In genomic region chr7:65254061-65254460, GRCh38 we compare ENCODE assay signal across 20 cellular contexts.
DNase-seq lines count a peak whose midpoint lies in the region; ATAC-seq, FAIRE-seq and TF ChIP-seq lines count a peak whose summit lies in the region.
"Had no signal": no experiment of that assay in that cellular context is flagged by ENCODE, and none has a peak within 500 bp of the region (broad histone marks: within the 10 kb centered on the region; RNA-seq: fewer than 3 reads in every experiment).

No MANE protein-coding gene starts in this region.

- 85 to 86% methylated on average over 1 of the region's 1 CpG for WGBS in gastroesophageal sphincter (ENCODE audit: low coverage in 1 of 2), 2 donors

- H3K27me3 Mint-ChIP-seq in natural killer cell (ENCODE audit: low read depth in 2 of 2) (peaks cover 0 to 6% of the 10 kb centered on the region in 2 donors), nephron (ENCODE audit: low read depth) (peaks cover 12% of the 10 kb centered on the region)
- peaks cover 2 to 5% of the 10 kb centered on the region in 2 donors for H3K27me3 Mint-ChIP-seq in natural killer cell treated with Interleukin-12 subunit alpha and Interleukin-12 subunit beta and Interleukin-15 and Interleukin-18, amount 100 ng/mL, for 72 hours

- ATAC-seq in natural killer cell (no peak), HG02571 (IDR thresholded peaks at IDR 0.05; ENCODE audit: unreplicated experiment) (no peak), gastroesophageal sphincter (no peak)
- ATAC-seq in natural killer cell treated with Interleukin-12 subunit alpha and Interleukin-12 subunit beta and Interleukin-15 and Interleukin-18, amount 100 ng/mL, for 72 hours, result no peak

- no peak for TF ChIP-seq CTCF in natural killer cell (IDR thresholded peaks at IDR 0.05)
- no peak for TF ChIP-seq CTCF in nephron (IDR thresholded peaks at IDR 0.05; ENCODE audit: unreplicated experiment in 3 of 3)
- no peak for TF ChIP-seq CTCF in gastroesophageal sphincter (IDR thresholded peaks at IDR 0.05)

- H3K36me3 ChIP-seq in gastroesophageal sphincter, result no peaks in the 10 kb centered on the region
- H3K36me3 ChIP-seq: BLaER1 had no signal

- FAIRE-seq in endometrium (lab: Jason Lieb, UNC), result peak; percentile 77
- FAIRE-seq: H54, HTR-8/SVneo had no signal

- TF ChIP-seq POLR2A in gastroesophageal sphincter (IDR thresholded peaks at IDR 0.05), result no peak

- no peak overlapping the region for H3K4me3 ChIP-seq in gastroesophageal sphincter
- H3K4me3 ChIP-seq: BLaER1, GM23248 had no signal

- H3K4me1 ChIP-seq in gastroesophageal sphincter, result peaks cover 0 to 12% (median 0%) of the 10 kb centered on the region in 3 donors
- H3K4me1 ChIP-seq: BLaER1 had no signal

- H3K4me3 Mint-ChIP-seq in natural killer cell, result peak overlapping the region; percentile 43
- H3K4me3 Mint-ChIP-seq in natural killer cell treated with Interleukin-12 subunit alpha and Interleukin-12 subunit beta and Interleukin-15 and Interleukin-18, amount 100 ng/mL, for 72 hours, result no peak overlapping the region
- peak overlapping the region; percentile 34 to 68 (median 34) for H3K4me3 Mint-ChIP-seq in nephron
- H3K4me3 Mint-ChIP-seq: CD4-positive, alpha-beta memory T cell had no signal

- H3K36me3 Mint-ChIP-seq in natural killer cell (no peaks in the 10 kb centered on the region), nephron (ENCODE audit: low read depth) (no peaks in the 10 kb centered on the region)
- H3K36me3 Mint-ChIP-seq in natural killer cell treated with Interleukin-12 subunit alpha and Interleukin-12 subunit beta and Interleukin-15 and Interleukin-18, amount 100 ng/mL, for 72 hours, result no peaks in the 10 kb centered on the region
- H3K36me3 Mint-ChIP-seq: CD14-positive monocyte had no signal

- no peaks in the 10 kb centered on the region for H3K27me3 ChIP-seq in gastroesophageal sphincter
- H3K27me3 ChIP-seq: BLaER1 had no signal

- TF ChIP-seq EP300 in gastroesophageal sphincter (IDR thresholded peaks at IDR 0.05), result no peak

- intact Hi-C loops in natural killer cell (cut with micrococcal nuclease), result no loop called here

- H3K9me3 Mint-ChIP-seq in natural killer cell, result no peaks in the 10 kb centered on the region
- no peaks in the 10 kb centered on the region for H3K9me3 Mint-ChIP-seq in natural killer cell treated with Interleukin-12 subunit alpha and Interleukin-12 subunit beta and Interleukin-15 and Interleukin-18, amount 100 ng/mL, for 72 hours
- H3K9me3 Mint-ChIP-seq in nephron, result no peaks in the 10 kb centered on the region

- no peak overlapping the region for H3K27ac ChIP-seq in gastroesophageal sphincter
- H3K27ac ChIP-seq: 22Rv1, BLaER1, GM23248 had no signal

- H3K9me3 ChIP-seq in gastroesophageal sphincter, result no peaks in the 10 kb centered on the region

- peaks cover 5 to 20% of the 10 kb centered on the region in 2 donors for H3K4me1 Mint-ChIP-seq in natural killer cell
- peaks cover 4 to 6% of the 10 kb centered on the region in 2 donors for H3K4me1 Mint-ChIP-seq in natural killer cell treated with Interleukin-12 subunit alpha and Interleukin-12 subunit beta and Interleukin-15 and Interleukin-18, amount 100 ng/mL, for 72 hours (ENCODE audit: low read depth in 2 of 2)
- peaks cover 5% of the 10 kb centered on the region for H3K4me1 Mint-ChIP-seq in nephron

- H3K27ac Mint-ChIP-seq in natural killer cell (no peak overlapping the region), nephron (no peak overlapping the region)
- no peak overlapping the region for H3K27ac Mint-ChIP-seq in natural killer cell treated with Interleukin-12 subunit alpha and Interleukin-12 subunit beta and Interleukin-15 and Interleukin-18, amount 100 ng/mL, for 72 hours
- H3K27ac Mint-ChIP-seq: CD4-positive, alpha-beta memory T cell had no signal

- DNase-seq in natural killer cell (no peak), DMS79 treated with DMSO at 0.1 percent for 48 hours (lab: John Stamatoyannopoulos, UW) (no peak)
- DNase-seq in natural killer cell treated with Interleukin-12 subunit alpha and Interleukin-12 subunit beta and Interleukin-15 and Interleukin-18, amount 100 ng/mL, for 72 hours (ENCODE audit: low spot score), result no peak
- DNase-seq: CD4-positive, alpha-beta memory T cell; DMS153; DMS79; GF-D8; GM23248; HCEC 1CT; IMR-90; KG1 had no signal
